Comparison of ENCODE assay signal across 27 cellular contexts in the genomic region with DNA sequence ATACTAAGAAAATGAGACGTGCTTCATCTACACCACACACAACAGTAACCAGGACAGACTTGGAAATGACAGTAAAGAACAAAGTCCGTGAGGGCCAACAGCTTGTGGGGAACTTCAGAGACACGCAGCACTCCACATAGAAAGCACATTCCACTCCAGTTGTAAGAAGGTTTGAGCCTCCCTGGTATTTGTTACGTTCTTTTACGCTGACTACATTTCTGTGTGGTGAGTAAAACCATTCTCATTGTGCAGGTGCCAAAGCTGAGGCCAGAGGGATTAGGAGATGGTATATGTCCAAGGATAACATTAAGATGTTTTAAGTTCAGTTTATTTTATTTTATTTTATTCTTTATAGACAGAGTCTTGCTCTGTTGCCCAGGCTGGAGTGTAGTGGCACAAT.
DNase-seq lines count a peak whose midpoint lies in the region; ATAC-seq, FAIRE-seq and TF ChIP-seq lines count a peak whose summit lies in the region.
"Had no signal": no experiment of that assay in that cellular context is flagged by ENCODE, and none has a peak within 500 bp of the region (broad histone marks: within the 10 kb centered on the region; RNA-seq: fewer than 3 reads in every experiment).

No MANE protein-coding gene starts in this region.

- DNase-seq in HT1080 (ENCODE audit: low read depth) (peak; percentile 32), chondrocyte (ENCODE audit: low spot score) (no peak), kidney tubule cell (ENCODE audit: low spot score) (peak; percentile 78), urothelium cell line (ENCODE audit: low spot score) (peak; percentile 88), Right ventricle myocardium superior (no peak)
- DNase-seq in stimulated activated CD4-positive, alpha-beta T cell treated with anti-CD3 and anti-CD28 coated beads, Interleukin-4, amount 100 ng/mL, for 24 hours, result no peak
- DNase-seq: activated naive CD4-positive, alpha-beta T cell treated with Interleukin-2 at 50 U/mL for 16 hours; activated T-cell treated with anti-CD3 and anti-CD28 coated beads, Interleukin-2, amount 50 U/mL, for 4 hours; GF-D8; head of caudate nucleus; MV-4-11; naive thymus-derived CD4-positive, alpha-beta T cell; NCI-H146; NCI-H2171 treated with DMSO at 0.1 percent for 48 hours; NCI-H69; pancreas; right cardiac atrium; RPMI8226; SK-N-SH; stimulated activated CD4-positive, alpha-beta T cell treated with anti-CD3 and anti-CD28 coated beads, Interleukin-12 subunit alpha, Interleukin-12 subunit beta, amount 100 ng/mL, for 4 hours; stimulated activated CD4-positive, alpha-beta T cell treated with anti-CD3 and anti-CD28 coated beads, Interleukin-4, amount 100 ng/mL, for 4 hours; stimulated activated naive CD4-positive, alpha-beta T cell; T-helper 2 cell had no signal

- H3K4me3 Mint-ChIP-seq in chondrocyte (ENCODE audit: unreplicated experiment), result no peak overlapping the region
- H3K4me3 Mint-ChIP-seq: activated T-cell treated with anti-CD3 and anti-CD28 coated beads, Interleukin-2, amount 50 U/mL, for 4 hours; B cell; dendritic cell treated with granulocyte-macrophage colony-stimulating factor and Interleukin-4, amounts not matched to agents 40 ng/mL and 50 ng/mL, for 4 days; naive thymus-derived CD4-positive, alpha-beta T cell had no signal

- intact Hi-C loops in Right ventricle myocardium superior (cut with DNase I), result no loop called here

- H3K27me3 Mint-ChIP-seq in chondrocyte (ENCODE audit: low read depth), result peaks cover 4% of the 10 kb centered on the region
- H3K27me3 Mint-ChIP-seq: B cell; dendritic cell treated with granulocyte-macrophage colony-stimulating factor and Interleukin-4, amounts not matched to agents 40 ng/mL and 50 ng/mL, for 4 days had no signal

- ATAC-seq in Right ventricle myocardium superior (ENCODE audit: poor library complexity) (no peak), HG02588 (IDR thresholded peaks at IDR 0.05; ENCODE audit: unreplicated experiment) (no peak)
- ATAC-seq: activated T-cell treated with anti-CD3 and anti-CD28 coated beads, Interleukin-2, amount 50 U/mL, for 4 hours; naive thymus-derived CD4-positive, alpha-beta T cell; pancreas; right cardiac atrium had no signal

- no peak for TF ChIP-seq CTCF in chondrocyte (IDR thresholded peaks at IDR 0.05)

- H3K36me3 Mint-ChIP-seq in chondrocyte (ENCODE audit: low read depth), result no peaks in the 10 kb centered on the region
- H3K36me3 Mint-ChIP-seq: naive thymus-derived CD4-positive, alpha-beta T cell had no signal

- FAIRE-seq in urothelium cell line (lab: Jason Lieb, UNC), result peak; percentile 97
- FAIRE-seq: HTR-8/SVneo, pancreas had no signal

- no peaks in the 10 kb centered on the region for H3K9me3 Mint-ChIP-seq in chondrocyte (ENCODE audit: low read depth)
- H3K9me3 Mint-ChIP-seq: activated T-cell treated with anti-CD3 and anti-CD28 coated beads, Interleukin-2, amount 50 U/mL, for 4 hours had no signal

- H3K4me1 Mint-ChIP-seq in chondrocyte (ENCODE audit: low read depth), result peaks cover 21% of the 10 kb centered on the region
- H3K4me1 Mint-ChIP-seq: B cell; naive thymus-derived CD4-positive, alpha-beta T cell had no signal

- peak overlapping the region; percentile 79 for H3K27ac Mint-ChIP-seq in chondrocyte (ENCODE audit: unreplicated experiment)
- H3K27ac Mint-ChIP-seq: B cell; dendritic cell treated with granulocyte-macrophage colony-stimulating factor and Interleukin-4, amounts not matched to agents 40 ng/mL and 50 ng/mL, for 4 days; naive thymus-derived CD4-positive, alpha-beta T cell had no signal

Comparison
In these comparisons a context has a peak if more than half of its experiments do, and no peak if none do; other contexts are left out.
1. DNase-seq: peak in HT1080 (single experiment), kidney tubule cell (single experiment) and urothelium cell line (single experiment); none in chondrocyte (single experiment), Right ventricle myocardium superior (single experiment) and stimulated activated CD4-positive, alpha-beta T cell treated with anti-CD3 and anti-CD28 coated beads, Interleukin-4, amount 100 ng/mL, for 24 hours (single experiment).